In genomic region chr7:539731-540411, GRCh38 we compare ENCODE assay signal across 1 cellular context.
TF ChIP-seq lines count a peak whose summit lies in the region.

No MANE protein-coding gene starts in this region.

TF ChIP-seq in HepG2, 621 proteins besides CTCF, POLR2A, EP300 and RAD21 (continued from another document and continues in another):
- TF ChIP-seq, protein P1, sequence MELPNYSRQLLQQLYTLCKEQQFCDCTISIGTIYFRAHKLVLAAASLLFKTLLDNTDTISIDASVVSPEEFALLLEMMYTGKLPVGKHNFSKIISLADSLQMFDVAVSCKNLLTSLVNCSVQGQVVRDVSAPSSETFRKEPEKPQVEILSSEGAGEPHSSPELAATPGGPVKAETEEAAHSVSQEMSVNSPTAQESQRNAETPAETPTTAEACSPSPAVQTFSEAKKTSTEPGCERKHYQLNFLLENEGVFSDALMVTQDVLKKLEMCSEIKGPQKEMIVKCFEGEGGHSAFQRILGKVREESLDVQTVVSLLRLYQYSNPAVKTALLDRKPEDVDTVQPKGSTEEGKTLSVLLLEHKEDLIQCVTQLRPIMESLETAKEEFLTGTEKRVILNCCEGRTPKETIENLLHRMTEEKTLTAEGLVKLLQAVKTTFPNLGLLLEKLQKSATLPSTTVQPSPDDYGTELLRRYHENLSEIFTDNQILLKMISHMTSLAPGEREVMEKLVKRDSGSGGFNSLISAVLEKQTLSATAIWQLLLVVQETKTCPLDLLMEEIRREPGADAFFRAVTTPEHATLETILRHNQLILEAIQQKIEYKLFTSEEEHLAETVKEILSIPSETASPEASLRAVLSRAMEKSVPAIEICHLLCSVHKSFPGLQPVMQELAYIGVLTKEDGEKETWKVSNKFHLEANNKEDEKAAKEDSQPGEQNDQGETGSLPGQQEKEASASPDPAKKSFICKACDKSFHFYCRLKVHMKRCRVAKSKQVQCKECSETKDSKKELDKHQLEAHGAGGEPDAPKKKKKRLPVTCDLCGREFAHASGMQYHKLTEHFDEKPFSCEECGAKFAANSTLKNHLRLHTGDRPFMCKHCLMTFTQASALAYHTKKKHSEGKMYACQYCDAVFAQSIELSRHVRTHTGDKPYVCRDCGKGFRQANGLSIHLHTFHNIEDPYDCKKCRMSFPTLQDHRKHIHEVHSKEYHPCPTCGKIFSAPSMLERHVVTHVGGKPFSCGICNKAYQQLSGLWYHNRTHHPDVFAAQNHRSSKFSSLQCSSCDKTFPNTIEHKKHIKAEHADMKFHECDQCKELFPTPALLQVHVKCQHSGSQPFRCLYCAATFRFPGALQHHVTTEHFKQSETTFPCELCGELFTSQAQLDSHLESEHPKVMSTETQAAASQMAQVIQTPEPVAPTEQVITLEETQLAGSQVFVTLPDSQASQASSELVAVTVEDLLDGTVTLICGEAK (IDR thresholded peaks at IDR 0.05) = no peak
- TF ChIP-seq, protein P1 (CRISPR knock-in tag; IDR thresholded peaks at IDR 0.05) = no peak
- TF ChIP-seq AHR (CRISPR knock-in tag; IDR thresholded peaks at IDR 0.05) (0 out of 2 replicates have a peak, but pooled peaks have one; percentile 28), ISX (CRISPR knock-in tag; conservative IDR thresholded peaks at IDR 0.05) (no peak), ZNF749 (CRISPR knock-in tag; IDR thresholded peaks at IDR 0.05; ENCODE audit: borderline replicate concordance) (no peak), CHD4 (IDR thresholded peaks at IDR 0.05; ENCODE audit: borderline replicate concordance, low read length) (no peak), GTF3A (CRISPR knock-in tag; conservative IDR thresholded peaks at IDR 0.05) (no peak), ZFP36L1 (CRISPR knock-in tag; IDR thresholded peaks at IDR 0.05) (no peak), ZNF317 (CRISPR knock-in tag; IDR thresholded peaks at IDR 0.05) (no peak), HMG20A (CRISPR knock-in tag; IDR thresholded peaks at IDR 0.05; ENCODE audit: borderline replicate concordance) (no peak), ZSCAN12 (CRISPR knock-in tag; IDR thresholded peaks at IDR 0.05) (no peak), TERF1 (CRISPR knock-in tag; IDR thresholded peaks at IDR 0.05) (no peak), TGIF2 (CRISPR knock-in tag; IDR thresholded peaks at IDR 0.05) (peak; percentile 44; the same call in 1 of the 2 replicates), CENPX (CRISPR knock-in tag; IDR thresholded peaks at IDR 0.05) (no peak), GZF1 (CRISPR knock-in tag; IDR thresholded peaks at IDR 0.05) (no peak), NFE2 (CRISPR knock-in tag; IDR thresholded peaks at IDR 0.05) (no peak), MTA3 (CRISPR knock-in tag; IDR thresholded peaks at IDR 0.05) (no peak), NCOA1 (CRISPR knock-in tag; IDR thresholded peaks at IDR 0.05) (no peak), SNAI1 (CRISPR knock-in tag; IDR thresholded peaks at IDR 0.05; ENCODE audit: borderline replicate concordance) (no peak), ZNF362 (CRISPR knock-in tag; IDR thresholded peaks at IDR 0.05; ENCODE audit: borderline replicate concordance) (no peak), MNT (IDR thresholded peaks at IDR 0.05) (no peak), HOXA3 (CRISPR knock-in tag; IDR thresholded peaks at IDR 0.05) (peak; percentile 53), FOSL1 (CRISPR knock-in tag; IDR thresholded peaks at IDR 0.05; ENCODE audit: borderline replicate concordance) (no peak), BHLHE40 (IDR thresholded peaks at IDR 0.05; ENCODE audit: low read length) (no peak)
- TF ChIP-seq, protein P2, sequence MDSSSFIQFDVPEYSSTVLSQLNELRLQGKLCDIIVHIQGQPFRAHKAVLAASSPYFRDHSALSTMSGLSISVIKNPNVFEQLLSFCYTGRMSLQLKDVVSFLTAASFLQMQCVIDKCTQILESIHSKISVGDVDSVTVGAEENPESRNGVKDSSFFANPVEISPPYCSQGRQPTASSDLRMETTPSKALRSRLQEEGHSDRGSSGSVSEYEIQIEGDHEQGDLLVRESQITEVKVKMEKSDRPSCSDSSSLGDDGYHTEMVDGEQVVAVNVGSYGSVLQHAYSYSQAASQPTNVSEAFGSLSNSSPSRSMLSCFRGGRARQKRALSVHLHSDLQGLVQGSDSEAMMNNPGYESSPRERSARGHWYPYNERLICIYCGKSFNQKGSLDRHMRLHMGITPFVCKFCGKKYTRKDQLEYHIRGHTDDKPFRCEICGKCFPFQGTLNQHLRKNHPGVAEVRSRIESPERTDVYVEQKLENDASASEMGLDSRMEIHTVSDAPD (CRISPR knock-in tag; IDR thresholded peaks at IDR 0.05) = 0 out of 2 replicates have a peak, but pooled peaks have one; percentile 48
- TF ChIP-seq, protein P3, sequence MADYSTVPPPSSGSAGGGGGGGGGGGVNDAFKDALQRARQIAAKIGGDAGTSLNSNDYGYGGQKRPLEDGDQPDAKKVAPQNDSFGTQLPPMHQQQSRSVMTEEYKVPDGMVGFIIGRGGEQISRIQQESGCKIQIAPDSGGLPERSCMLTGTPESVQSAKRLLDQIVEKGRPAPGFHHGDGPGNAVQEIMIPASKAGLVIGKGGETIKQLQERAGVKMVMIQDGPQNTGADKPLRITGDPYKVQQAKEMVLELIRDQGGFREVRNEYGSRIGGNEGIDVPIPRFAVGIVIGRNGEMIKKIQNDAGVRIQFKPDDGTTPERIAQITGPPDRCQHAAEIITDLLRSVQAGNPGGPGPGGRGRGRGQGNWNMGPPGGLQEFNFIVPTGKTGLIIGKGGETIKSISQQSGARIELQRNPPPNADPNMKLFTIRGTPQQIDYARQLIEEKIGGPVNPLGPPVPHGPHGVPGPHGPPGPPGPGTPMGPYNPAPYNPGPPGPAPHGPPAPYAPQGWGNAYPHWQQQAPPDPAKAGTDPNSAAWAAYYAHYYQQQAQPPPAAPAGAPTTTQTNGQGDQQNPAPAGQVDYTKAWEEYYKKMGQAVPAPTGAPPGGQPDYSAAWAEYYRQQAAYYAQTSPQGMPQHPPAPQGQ (CRISPR knock-in tag; IDR thresholded peaks at IDR 0.05; ENCODE audit: borderline replicate concordance) = no peak
- TF ChIP-seq, protein P4, sequence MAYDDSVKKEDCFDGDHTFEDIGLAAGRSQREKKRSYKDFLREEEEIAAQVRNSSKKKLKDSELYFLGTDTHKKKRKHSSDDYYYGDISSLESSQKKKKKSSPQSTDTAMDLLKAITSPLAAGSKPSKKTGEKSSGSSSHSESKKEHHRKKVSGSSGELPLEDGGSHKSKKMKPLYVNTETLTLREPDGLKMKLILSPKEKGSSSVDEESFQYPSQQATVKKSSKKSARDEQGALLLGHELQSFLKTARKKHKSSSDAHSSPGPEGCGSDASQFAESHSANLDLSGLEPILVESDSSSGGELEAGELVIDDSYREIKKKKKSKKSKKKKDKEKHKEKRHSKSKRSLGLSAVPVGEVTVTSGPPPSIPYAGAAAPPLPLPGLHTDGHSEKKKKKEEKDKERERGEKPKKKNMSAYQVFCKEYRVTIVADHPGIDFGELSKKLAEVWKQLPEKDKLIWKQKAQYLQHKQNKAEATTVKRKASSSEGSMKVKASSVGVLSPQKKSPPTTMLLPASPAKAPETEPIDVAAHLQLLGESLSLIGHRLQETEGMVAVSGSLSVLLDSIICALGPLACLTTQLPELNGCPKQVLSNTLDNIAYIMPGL (CRISPR knock-in tag; IDR thresholded peaks at IDR 0.05; ENCODE audit: borderline replicate concordance in 1 of 2, low read depth in 1 of 2) = no peak
- TF ChIP-seq, protein P5, sequence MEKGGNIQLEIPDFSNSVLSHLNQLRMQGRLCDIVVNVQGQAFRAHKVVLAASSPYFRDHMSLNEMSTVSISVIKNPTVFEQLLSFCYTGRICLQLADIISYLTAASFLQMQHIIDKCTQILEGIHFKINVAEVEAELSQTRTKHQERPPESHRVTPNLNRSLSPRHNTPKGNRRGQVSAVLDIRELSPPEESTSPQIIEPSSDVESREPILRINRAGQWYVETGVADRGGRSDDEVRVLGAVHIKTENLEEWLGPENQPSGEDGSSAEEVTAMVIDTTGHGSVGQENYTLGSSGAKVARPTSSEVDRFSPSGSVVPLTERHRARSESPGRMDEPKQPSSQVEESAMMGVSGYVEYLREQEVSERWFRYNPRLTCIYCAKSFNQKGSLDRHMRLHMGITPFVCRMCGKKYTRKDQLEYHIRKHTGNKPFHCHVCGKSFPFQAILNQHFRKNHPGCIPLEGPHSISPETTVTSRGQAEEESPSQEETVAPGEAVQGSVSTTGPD (CRISPR knock-in tag; IDR thresholded peaks at IDR 0.05) = no peak
- TF ChIP-seq, protein P6, sequence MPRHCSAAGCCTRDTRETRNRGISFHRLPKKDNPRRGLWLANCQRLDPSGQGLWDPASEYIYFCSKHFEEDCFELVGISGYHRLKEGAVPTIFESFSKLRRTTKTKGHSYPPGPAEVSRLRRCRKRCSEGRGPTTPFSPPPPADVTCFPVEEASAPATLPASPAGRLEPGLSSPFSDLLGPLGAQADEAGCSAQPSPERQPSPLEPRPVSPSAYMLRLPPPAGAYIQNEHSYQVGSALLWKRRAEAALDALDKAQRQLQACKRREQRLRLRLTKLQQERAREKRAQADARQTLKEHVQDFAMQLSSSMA (CRISPR knock-in tag; IDR thresholded peaks at IDR 0.05) = 0 out of 2 replicates have a peak, but pooled peaks have one; percentile 26
- TF ChIP-seq, protein P7, sequence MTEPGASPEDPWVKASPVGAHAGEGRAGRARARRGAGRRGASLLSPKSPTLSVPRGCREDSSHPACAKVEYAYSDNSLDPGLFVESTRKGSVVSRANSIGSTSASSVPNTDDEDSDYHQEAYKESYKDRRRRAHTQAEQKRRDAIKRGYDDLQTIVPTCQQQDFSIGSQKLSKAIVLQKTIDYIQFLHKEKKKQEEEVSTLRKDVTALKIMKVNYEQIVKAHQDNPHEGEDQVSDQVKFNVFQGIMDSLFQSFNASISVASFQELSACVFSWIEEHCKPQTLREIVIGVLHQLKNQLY (CRISPR knock-in tag; IDR thresholded peaks at IDR 0.05) = no peak
